1 cellular context compared by ENCODE assay signal in the genomic region with DNA sequence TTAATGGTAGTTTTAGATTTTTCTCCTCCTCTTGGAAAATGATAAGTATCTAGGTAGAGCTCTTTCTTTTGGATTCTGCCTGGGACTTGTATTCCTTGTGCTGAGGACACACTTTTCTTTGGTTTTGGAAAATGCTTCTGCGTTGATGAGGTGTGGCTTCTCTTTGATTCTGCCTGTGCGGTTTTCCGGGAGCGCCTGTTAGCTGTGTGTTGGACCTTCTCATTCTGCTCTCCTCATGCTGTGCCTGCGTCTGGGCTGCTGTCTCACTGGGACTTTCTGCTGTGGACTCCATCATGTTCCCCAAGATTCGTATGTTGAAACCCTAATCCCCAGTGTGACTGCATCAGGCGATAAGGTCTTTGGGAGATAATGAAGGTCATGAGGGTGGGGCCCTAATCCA.
TF ChIP-seq lines count a peak whose summit lies in the region.

No MANE protein-coding gene starts in this region.

TF ChIP-seq in HEK293, 187 proteins besides CTCF, POLR2A, EP300 and RAD21 (continued from another document):
- TF ChIP-seq ZNF704 (tag by site-specific recombination; IDR thresholded peaks at IDR 0.05), result no peak
- peak; percentile 35 for TF ChIP-seq ZNF529 (tag by site-specific recombination; IDR thresholded peaks at IDR 0.05; ENCODE audit: insufficient replicate concordance)
- no peak for TF ChIP-seq AEBP2 (tag by site-specific recombination; IDR thresholded peaks at IDR 0.05; ENCODE audit: borderline replicate concordance)
- TF ChIP-seq SETDB1 (IDR thresholded peaks at IDR 0.05; ENCODE audit: insufficient read length, low read length), result peak; percentile 81
- TF ChIP-seq ZNF133 (tag by site-specific recombination; IDR thresholded peaks at IDR 0.05), result peak; percentile 99
- no peak for TF ChIP-seq ZNF121 (tag by site-specific recombination; IDR thresholded peaks at IDR 0.05)
- no peak for TF ChIP-seq ZNF394 (tag by site-specific recombination; IDR thresholded peaks at IDR 0.05; ENCODE audit: borderline replicate concordance)
- TF ChIP-seq ZNF626 (tag by site-specific recombination; IDR thresholded peaks at IDR 0.05), result peak; percentile 57; the same call in 1 of the 2 replicates
